ENCODE assay signal across 14 cellular contexts in the genomic region with DNA sequence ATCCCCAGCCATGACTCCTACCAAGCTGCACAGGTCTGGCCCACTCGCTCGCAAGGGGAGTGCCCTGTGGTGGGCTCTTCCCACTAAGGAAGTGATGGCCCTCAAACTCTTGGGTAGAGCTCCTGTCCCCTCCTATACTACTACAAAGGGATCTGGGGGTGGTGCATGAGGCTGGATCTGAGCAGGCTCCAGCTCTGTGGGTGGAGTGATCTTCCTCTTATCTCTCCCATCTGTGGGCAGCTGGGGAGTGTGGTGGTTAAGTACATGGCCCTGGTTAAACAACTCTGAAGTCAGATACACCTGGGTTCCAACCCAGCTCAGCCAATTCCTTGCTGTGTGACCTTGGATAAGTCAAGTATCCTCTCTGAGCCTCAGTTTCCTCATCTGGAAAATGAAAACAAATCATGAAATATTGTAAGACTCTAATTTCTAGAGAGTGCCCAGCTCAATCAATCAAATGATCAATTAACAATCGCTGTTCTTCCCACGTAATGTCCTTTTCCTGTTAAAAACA. TPM values are rescaled to one million over a fixed set of nuclear protein-coding genes. Genes with fewer than 3 reads are reported as not detected.
DNase-seq lines count a peak whose midpoint lies in the region; ATAC-seq, FAIRE-seq and TF ChIP-seq lines count a peak whose summit lies in the region.
"Had no signal": no experiment of that assay in that cellular context is flagged by ENCODE, and none has a peak within 500 bp of the region (broad histone marks: within the 10 kb centered on the region; RNA-seq: fewer than 3 reads in every experiment).

No MANE protein-coding gene starts in this region.

- H3K23ac ChIP-seq in mesendoderm (ENCODE audit: low read length) = no peak overlapping the region

- no peaks in the 10 kb centered on the region for H3K79me2 ChIP-seq in mesendoderm (ENCODE audit: control insufficient read depth, insufficient read depth, low read length)

- H3K4me3 ChIP-seq in A549 (no peak overlapping the region), mesendoderm (ENCODE audit: low read length) (no peak overlapping the region), gastroesophageal sphincter (no peak overlapping the region)
- H3K4me3 ChIP-seq: GM23248, neural progenitor cell had no signal

- H3K27me3 ChIP-seq in mesendoderm (ENCODE audit: insufficient read depth, low read length, poor library complexity) = no peaks in the 10 kb centered on the region
- no peaks in the 10 kb centered on the region for H3K27me3 ChIP-seq in gastroesophageal sphincter
- H3K27me3 ChIP-seq: BE2C, neural progenitor cell had no signal

- no peak overlapping the region for H3K9ac ChIP-seq in mesendoderm (ENCODE audit: low read length)
- H3K9ac ChIP-seq: GM23248, neural progenitor cell had no signal

- no peaks in the 10 kb centered on the region for H3K27me3 Mint-ChIP-seq in T-cell

- WGBS in A549 (ENCODE audit: missing lambda C conversion rate) = 97% methylated on average over 3 of the region's 4 CpGs
- WGBS in mesendoderm (ENCODE audit: extremely low coverage, insufficient coverage, low lambda C conversion rate) = no CpG with 5 or more reads among the region's 4 CpGs
- WGBS in gastroesophageal sphincter (ENCODE audit: low coverage in 1 of 2), 2 donors = 86 to 100% methylated on average over 2 of the region's 4 CpGs

- H4K5ac ChIP-seq in mesendoderm (ENCODE audit: low read length) = no peak overlapping the region

- H2BK120ac ChIP-seq in mesendoderm (ENCODE audit: low read depth, low read length) = no peak overlapping the region

- H3K9me3 Mint-ChIP-seq in T-cell = no peaks in the 10 kb centered on the region
- H3K9me3 Mint-ChIP-seq: neural progenitor cell, WTC11 had no signal

- peak overlapping the region; percentile 98 to 100 for H3K27ac ChIP-seq in A549
- no peak overlapping the region for H3K27ac ChIP-seq in mesendoderm (ENCODE audit: low read depth, low read length)
- H3K27ac ChIP-seq in gastroesophageal sphincter = no peak overlapping the region
- H3K27ac ChIP-seq: GM23248, neural progenitor cell had no signal

- TF ChIP-seq EP300 in A549 (IDR thresholded peaks at IDR 0.05) (no peak), gastroesophageal sphincter (IDR thresholded peaks at IDR 0.05) (no peak)

- POLR2A ChIA-PET in A549 (lab: Yijun Ruan, JAX) (interaction anchor here (3.1 to 5.3 kb wide), 2 partner anchors 17 to 29 kb away, joined by 28 to 43 read pairs; a partner anchor contains a TSS), T-cell (lab: Charles Lee) (interaction anchor here in 1 of 2 donors (0.5 to 1.5 kb wide), 3 partner anchors 13 to 154 kb away, joined by 4 to 5 read pairs (median 5); no protein-coding TSS in a partner anchor)

- H3K36me3 ChIP-seq in mesendoderm (ENCODE audit: control insufficient read depth, insufficient read depth, low read length) = no peaks in the 10 kb centered on the region
- H3K36me3 ChIP-seq in gastroesophageal sphincter = no peaks in the 10 kb centered on the region
- H3K36me3 ChIP-seq: BE2C, neural progenitor cell had no signal

- H3K4me2 ChIP-seq in A549 = no peak overlapping the region; the same call in 2 of the 3 replicates
- no peak overlapping the region for H3K4me2 ChIP-seq in mesendoderm (ENCODE audit: low read length)
- H3K4me2 ChIP-seq: neural progenitor cell had no signal

- CTCF ChIA-PET in A549 (lab: Yijun Ruan, JAX) (interaction anchor here (0.9 to 6.2 kb wide), 6 partner anchors 11 to 53 kb away, joined by 3 to 46 read pairs (median 14); a partner anchor contains a TSS), T-cell (lab: Charles Lee) (interaction anchor here (0.5 to 1.5 kb wide), 11 partner anchors 12 to 68 kb away, joined by 3 to 7 read pairs (median 3); no protein-coding TSS in a partner anchor)

- peak overlapping the region in 1 of 3 donors; percentile 37 for H3K4me3 Mint-ChIP-seq in T-cell
- H3K4me3 Mint-ChIP-seq: neural progenitor cell, WTC11 had no signal

- no peak for FAIRE-seq in A549 (lab: Jason Lieb, UNC)

- H3K18ac ChIP-seq in mesendoderm (ENCODE audit: low read length) = no peak overlapping the region

- peaks cover 59 to 68% (median 68%) of the 10 kb centered on the region in 3 donors for H3K4me1 Mint-ChIP-seq in T-cell

- H3K79me1 ChIP-seq in mesendoderm (ENCODE audit: low read length) = no peaks in the 10 kb centered on the region

- no peak overlapping the region for H2AK5ac ChIP-seq in mesendoderm (ENCODE audit: low read length)

- no peak overlapping the region for H3K4ac ChIP-seq in mesendoderm (ENCODE audit: low read depth, low read length)

- no peak for TF ChIP-seq POLR2A in A549 (IDR thresholded peaks at IDR 0.05; ENCODE audit: low read length)
- TF ChIP-seq POLR2A in gastroesophageal sphincter (IDR thresholded peaks at IDR 0.05) = no peak

- H3K9me3 ChIP-seq in A549 = no peaks in the 10 kb centered on the region
- H3K9me3 ChIP-seq in gastroesophageal sphincter = no peaks in the 10 kb centered on the region
- H3K9me3 ChIP-seq: BE2C had no signal

- no peak for DNase-seq in A549 (ENCODE audit: low read depth in 1 of 2, low spot score in 1 of 2)
- DNase-seq in GM13976 (ENCODE audit: low spot score) = peak; percentile 32
- peak in 8 of 34 experiments; percentile 19 to 52 (median 32) for DNase-seq in T-cell
- peak; percentile 46 for DNase-seq in amniotic epithelial cell (ENCODE audit: low read depth)
- no peak for DNase-seq in mesendoderm
- DNase-seq in cardiac septum (ENCODE audit: low spot score) = no peak
- no peak for DNase-seq in ACHN
- DNase-seq: BE2C, GM23248, NCI-H226 had no signal

- intact Hi-C loops in cardiac septum (cut with DNase I) = no loop called here

- H3K27ac Mint-ChIP-seq in T-cell = peak overlapping the region; percentile 67 to 80
- H3K27ac Mint-ChIP-seq: neural progenitor cell, WTC11 had no signal

- H4K8ac ChIP-seq in mesendoderm (ENCODE audit: low read depth, low read length) = no peak overlapping the region

- H3K4me1 ChIP-seq in A549 (peaks cover 56% of the 10 kb centered on the region), mesendoderm (ENCODE audit: control insufficient read depth, low read depth, low read length) (no peaks in the 10 kb centered on the region), gastroesophageal sphincter (peaks cover 0 to 6% (median 0%) of the 10 kb centered on the region in 3 donors)

- H3K36me3 Mint-ChIP-seq in T-cell = peaks cover 3% of the 10 kb centered on the region
- H3K36me3 Mint-ChIP-seq: neural progenitor cell, WTC11 had no signal

- no peak for ATAC-seq in A549
- ATAC-seq in T-cell (replicated peaks in 1 of 4) = peak; percentile 40 to 68 (median 60)
- no peak for ATAC-seq in gastroesophageal sphincter
- ATAC-seq: left lobe of liver, WTC11 had no signal

- H3K56ac ChIP-seq in mesendoderm (ENCODE audit: low read length) = no peak overlapping the region

- in situ Hi-C loops in GM13976 (cut with MboI; ENCODE audit: low sequenced_read_pairs, unreplicated experiment) = no loop called here
- in situ Hi-C loops in ACHN (cut with HindIII; ENCODE audit: low pct_ligation_motif_present, low pct_unique_long_range_greater_than_20kb, low sequenced_read_pairs) = no loop called here

- no peak overlapping the region for H2BK5ac ChIP-seq in mesendoderm (ENCODE audit: low read length)

- no peak for TF ChIP-seq RAD21 in A549 (conservative IDR thresholded peaks at IDR 0.05 in 1 of 2, IDR thresholded peaks at IDR 0.05 in 1 of 2)

- TF ChIP-seq CTCF in A549 (IDR thresholded peaks at IDR 0.05) (no peak), GM13976 (IDR thresholded peaks at IDR 0.05; ENCODE audit: borderline replicate concordance, control extremely low read depth, extremely low read depth, insufficient read depth, missing control alignments) (no peak), gastroesophageal sphincter (IDR thresholded peaks at IDR 0.05) (no peak)

- H2BK15ac ChIP-seq in mesendoderm (replicated peaks; ENCODE audit: low read depth) = no peak overlapping the region

TF ChIP-seq in A549, 52 proteins besides CTCF, POLR2A, EP300 and RAD21:
- TF ChIP-seq KDM5A (IDR thresholded peaks at IDR 0.05) = no peak
- TF ChIP-seq, protein P1, sequence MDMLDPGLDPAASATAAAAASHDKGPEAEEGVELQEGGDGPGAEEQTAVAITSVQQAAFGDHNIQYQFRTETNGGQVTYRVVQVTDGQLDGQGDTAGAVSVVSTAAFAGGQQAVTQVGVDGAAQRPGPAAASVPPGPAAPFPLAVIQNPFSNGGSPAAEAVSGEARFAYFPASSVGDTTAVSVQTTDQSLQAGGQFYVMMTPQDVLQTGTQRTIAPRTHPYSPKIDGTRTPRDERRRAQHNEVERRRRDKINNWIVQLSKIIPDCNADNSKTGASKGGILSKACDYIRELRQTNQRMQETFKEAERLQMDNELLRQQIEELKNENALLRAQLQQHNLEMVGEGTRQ (IDR thresholded peaks at IDR 0.05) = no peak
- TF ChIP-seq ESRRA (IDR thresholded peaks at IDR 0.05; ENCODE audit: borderline replicate concordance, low read length) = no peak
- 0 out of 2 replicates have a peak, but pooled peaks have one; percentile 36 for TF ChIP-seq GATA3 (IDR thresholded peaks at IDR 0.05; ENCODE audit: borderline replicate concordance)
- TF ChIP-seq, protein P2, sequence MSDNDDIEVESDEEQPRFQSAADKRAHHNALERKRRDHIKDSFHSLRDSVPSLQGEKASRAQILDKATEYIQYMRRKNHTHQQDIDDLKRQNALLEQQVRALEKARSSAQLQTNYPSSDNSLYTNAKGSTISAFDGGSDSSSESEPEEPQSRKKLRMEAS (IDR thresholded peaks at IDR 0.05) = no peak

RNA-seq across cellular contexts. Expression of a gene that starts 17.4 kb away (rescaled TPM):
- 329 and 392 TPM in 2 replicates for polyA plus RNA-seq in A549 (2011; rRNA removed)
- polyA plus RNA-seq in A549 (2012; cell fraction: cytosol; rRNA removed) = 189 and 275 TPM in 2 replicates
- 368 and 387 TPM in 2 replicates for polyA plus RNA-seq in A549 (2012; cell fraction: nucleus; rRNA removed)
- 188 to 239 TPM (median 238 TPM) in 3 replicates for polyA plus RNA-seq in A549 (2017; fragmentation: RNase III; extraction: RNeasy Plus Mini Kit Qiagen cat#74134 plus additional on column Dnase treatment)
- 299 and 339 TPM in 2 replicates for polyA minus RNA-seq in A549 (2011; rRNA and poly(A)+ RNA removed)
- 100 to 1,000 TPM in 2 of 5 donors, 10 to 100 TPM in 3; 39.9 to 326 (median 52.1) TPM for total RNA-seq in T-cell
- polyA plus RNA-seq in mesendoderm (2013, experiment 1 of 2) = 13.6 TPM
- 13.8 TPM for polyA plus RNA-seq in mesendoderm (2013, experiment 2 of 2)
- 22.6 TPM for total RNA-seq in cardiac septum
- 100 to 1,000 TPM; 129 to 189 (median 133) TPM for total RNA-seq in gastroesophageal sphincter

Comparison
In these comparisons a context has a peak if more than half of its experiments do, and no peak if none do; other contexts are left out.
1. ATAC-seq: peak in T-cell (4 of 4); none in A549 (0 of 2) and gastroesophageal sphincter (single experiment).
2. DNase-seq: peak in GM13976 (single experiment) and amniotic epithelial cell (single experiment); none in A549 (0 of 2), mesendoderm (single experiment), cardiac septum (single experiment) and ACHN (single experiment).
3. H3K27ac ChIP-seq: peak in A549 (2 of 2); none in mesendoderm (single experiment) and gastroesophageal sphincter (0 of 4).